In genomic region chr1:90835661-90836344, GRCh38 we compare ENCODE assay signal across 13 cellular contexts.
DNase-seq lines count a peak whose midpoint lies in the region; ATAC-seq and TF ChIP-seq lines count a peak whose summit lies in the region.
"Had no signal": no experiment of that assay in that cellular context is flagged by ENCODE, and none has a peak within 500 bp of the region (broad histone marks: within the 10 kb centered on the region; RNA-seq: fewer than 3 reads in every experiment).

No MANE protein-coding gene starts in this region.

- H3K4me1 ChIP-seq in IMR-90 (ENCODE audit: control insufficient read depth, insufficient read depth, low read length) (no peaks in the 10 kb centered on the region), lower lobe of right lung (peaks cover 21% of the 10 kb centered on the region)
- H3K4me1 ChIP-seq in CD4-positive, alpha-beta memory T cell (ENCODE audit: insufficient read depth, low read length), result peaks cover 23% of the 10 kb centered on the region

- H2AK5ac ChIP-seq in IMR-90 (ENCODE audit: low read depth, low read length), result no peak overlapping the region

- no peaks in the 10 kb centered on the region for H3K9me3 Mint-ChIP-seq in endothelial cell (ENCODE audit: unreplicated experiment)
- H3K9me3 Mint-ChIP-seq in stimulated activated memory B cell treated with anti-CD40 and anti-IgM and Interleukin-4, amounts not matched to agents 10 μg/mL and 1 μg/mL and 100 μg/mL, for 72 hours, result no peaks in the 10 kb centered on the region
- peaks cover 0 to 13% (median 6%) of the 10 kb centered on the region in 8 donors for H3K9me3 Mint-ChIP-seq in CD4-positive, alpha-beta memory T cell
- H3K9me3 Mint-ChIP-seq in T-helper 2 cell treated with Interferon-gamma antibody and Interleukin-4, amounts not matched to agents 5 μg/mL and 100 μg/mL, for 36 hours, result no peaks in the 10 kb centered on the region
- H3K9me3 Mint-ChIP-seq: neural crest cell had no signal

- no peaks in the 10 kb centered on the region for H3K9me1 ChIP-seq in IMR-90 (ENCODE audit: insufficient read depth, low read length)

- no peak overlapping the region for H2AK9ac ChIP-seq in IMR-90 (replicated peaks; ENCODE audit: low read depth, low read length, poor library complexity)

- H4K91ac ChIP-seq in IMR-90 (ENCODE audit: insufficient read depth, low read depth, low read length), result no peak overlapping the region

- H2BK15ac ChIP-seq in IMR-90 (ENCODE audit: low read depth, low read length), result no peak overlapping the region

- dilution Hi-C loops in IMR-90 (cut with HindIII; ENCODE audit: low sequenced_read_pairs, unreplicated experiment), result no loop called here

- no peak overlapping the region for H3K56ac ChIP-seq in IMR-90 (ENCODE audit: extremely low read depth, insufficient read depth, low read length)

- H2AFZ ChIP-seq in IMR-90 (replicated peaks; ENCODE audit: low read length, poor library complexity), result peak overlapping the region; percentile 28

- no peak overlapping the region for H3K4me3 ChIP-seq in IMR-90 (ENCODE audit: insufficient read depth, low read depth, low read length)
- peak overlapping the region; percentile 43 for H3K4me3 ChIP-seq in lower lobe of right lung
- H3K4me3 ChIP-seq in CD4-positive, alpha-beta memory T cell (ENCODE audit: low read length in 2 of 2), result peak overlapping the region in 1 of 2 donors; percentile 8
- H3K4me3 ChIP-seq: K562 had no signal

- H3K36me3 ChIP-seq in IMR-90 (ENCODE audit: control insufficient read depth, insufficient read depth, low read length), result no peaks in the 10 kb centered on the region
- H3K36me3 ChIP-seq in lower lobe of right lung, result no peaks in the 10 kb centered on the region
- H3K36me3 ChIP-seq in CD4-positive, alpha-beta memory T cell (ENCODE audit: insufficient read depth, low read length), result no peaks in the 10 kb centered on the region

- H4K5ac ChIP-seq in IMR-90 (ENCODE audit: low read depth, low read length), result no peak overlapping the region

- WGBS in IMR-90 (ENCODE audit: extremely low coverage in 2 of 2, insufficient read length in 1 of 2), 2 experiments, result 7% methylated on average over 5 of the region's 59 CpGs; no CpG with 5 or more reads in 1 of the 2 experiments

- POLR2A ChIA-PET in IMR-90 (lab: Charles Lee; ENCODE audit: unreplicated experiment), result no interaction called here
- POLR2A ChIA-PET in CD4-positive, alpha-beta memory T cell (lab: Charles Lee; ENCODE audit: partially characterized antibody), result no interaction called here

- no peak overlapping the region for H2BK120ac ChIP-seq in IMR-90 (ENCODE audit: low read depth, low read length)

- no peaks in the 10 kb centered on the region for H3K79me1 ChIP-seq in IMR-90 (ENCODE audit: low read depth in 1 of 2, low read length in 2 of 2)

- intact Hi-C loops in IMR-90 (cut with micrococcal nuclease), result no loop called here
- intact Hi-C loops in lower lobe of right lung (cut with DNase I), result no loop called here
- intact Hi-C loops in CD4-positive, alpha-beta memory T cell (cut with micrococcal nuclease), result loop anchor here (2.0 to 10.0 kb wide), 2 partner anchors 15 to 111 kb away; no protein-coding TSS in a partner anchor

- TF ChIP-seq CTCF in IMR-90 (conservative IDR thresholded peaks at IDR 0.05; ENCODE audit: low read depth, low read length) (no peak), endothelial cell (IDR thresholded peaks at IDR 0.05; ENCODE audit: unreplicated experiment) (no peak), lower lobe of right lung (IDR thresholded peaks at IDR 0.05) (no peak)

- H3K4me2 ChIP-seq in IMR-90 (ENCODE audit: low read depth, low read length), result no peak overlapping the region; the same call in 1 of the 2 replicates

- CTCF ChIA-PET in IMR-90 (lab: Yijun Ruan, JAX), result no interaction called here
- CTCF ChIA-PET in CD4-positive, alpha-beta memory T cell (lab: Charles Lee; ENCODE audit: partially characterized antibody), result no interaction called here

- no peak overlapping the region for H3K27ac Mint-ChIP-seq in endothelial cell (ENCODE audit: unreplicated experiment)
- H3K27ac Mint-ChIP-seq in stimulated activated memory B cell treated with anti-CD40 and anti-IgM and Interleukin-4, amounts not matched to agents 10 μg/mL and 1 μg/mL and 100 μg/mL, for 72 hours, result no peak overlapping the region
- H3K27ac Mint-ChIP-seq in CD4-positive, alpha-beta memory T cell, result no peak overlapping the region
- no peak overlapping the region for H3K27ac Mint-ChIP-seq in T-helper 2 cell treated with Interferon-gamma antibody and Interleukin-4, amounts not matched to agents 5 μg/mL and 100 μg/mL, for 36 hours

- H3K9me3 ChIP-seq in IMR-90 (ENCODE audit: control insufficient read depth, insufficient read depth, low read length) (peaks cover 9% of the 10 kb centered on the region; the same call in 1 of the 2 replicates), lower lobe of right lung (no peaks in the 10 kb centered on the region)
- no peaks in the 10 kb centered on the region for H3K9me3 ChIP-seq in CD4-positive, alpha-beta memory T cell (ENCODE audit: control insufficient read depth in 1 of 2, low read length in 2 of 2)

- H3K27ac ChIP-seq in IMR-90 (ENCODE audit: insufficient read depth, low read length), result no peak overlapping the region
- H3K27ac ChIP-seq in lower lobe of right lung, result no peak overlapping the region
- H3K27ac ChIP-seq in CD4-positive, alpha-beta memory T cell (ENCODE audit: low read depth, low read length), result no peak overlapping the region
- H3K27ac ChIP-seq: epithelial cell of prostate had no signal

- no peak overlapping the region for H3K4me3 Mint-ChIP-seq in endothelial cell (ENCODE audit: unreplicated experiment)
- peak overlapping the region; percentile 23 for H3K4me3 Mint-ChIP-seq in stimulated activated memory B cell treated with anti-CD40 and anti-IgM and Interleukin-4, amounts not matched to agents 10 μg/mL and 1 μg/mL and 100 μg/mL, for 72 hours
- H3K4me3 Mint-ChIP-seq in CD4-positive, alpha-beta memory T cell, result peak overlapping the region in 3 of 8 donors; percentile 3 to 40 (median 37)
- no peak overlapping the region for H3K4me3 Mint-ChIP-seq in T-helper 2 cell treated with Interferon-gamma antibody and Interleukin-4, amounts not matched to agents 5 μg/mL and 100 μg/mL, for 36 hours
- H3K4me3 Mint-ChIP-seq: neural crest cell had no signal

- no peaks in the 10 kb centered on the region for H4K20me1 ChIP-seq in IMR-90 (ENCODE audit: insufficient read depth, low read length)

- H3K23ac ChIP-seq in IMR-90 (ENCODE audit: low read depth, low read length), result no peak overlapping the region

- no peak for TF ChIP-seq RAD21 in IMR-90 (IDR thresholded peaks at IDR 0.05; ENCODE audit: low read length)

- no peak for TF ChIP-seq POLR2A in IMR-90 (IDR thresholded peaks at IDR 0.05; ENCODE audit: low read depth, low read length)

- no peak overlapping the region for H3K14ac ChIP-seq in IMR-90 (replicated peaks; ENCODE audit: low read depth, low read length)

- no peak overlapping the region for H4K8ac ChIP-seq in IMR-90 (ENCODE audit: low read depth in 2 of 2, low read length in 2 of 2)

- peaks cover 17% of the 10 kb centered on the region for H3K27me3 Mint-ChIP-seq in endothelial cell (ENCODE audit: unreplicated experiment)
- peaks cover 100% of the 10 kb centered on the region for H3K27me3 Mint-ChIP-seq in stimulated activated memory B cell treated with anti-CD40 and anti-IgM and Interleukin-4, amounts not matched to agents 10 μg/mL and 1 μg/mL and 100 μg/mL, for 72 hours
- H3K27me3 Mint-ChIP-seq in CD4-positive, alpha-beta memory T cell, result peaks cover 78 to 80% of the 10 kb centered on the region in 2 donors
- H3K27me3 Mint-ChIP-seq in T-helper 2 cell treated with Interferon-gamma antibody and Interleukin-4, amounts not matched to agents 5 μg/mL and 100 μg/mL, for 36 hours (ENCODE audit: low read depth), result peaks cover 94% of the 10 kb centered on the region

- H2BK20ac ChIP-seq in IMR-90 (ENCODE audit: low read depth, low read length), result no peak overlapping the region

- H3K4me1 Mint-ChIP-seq in endothelial cell (ENCODE audit: unreplicated experiment), result peaks cover 20% of the 10 kb centered on the region
- peaks cover 21% of the 10 kb centered on the region for H3K4me1 Mint-ChIP-seq in stimulated activated memory B cell treated with anti-CD40 and anti-IgM and Interleukin-4, amounts not matched to agents 10 μg/mL and 1 μg/mL and 100 μg/mL, for 72 hours
- peaks cover 18 to 40% (median 23%) of the 10 kb centered on the region in 4 donors for H3K4me1 Mint-ChIP-seq in CD4-positive, alpha-beta memory T cell
- H3K4me1 Mint-ChIP-seq in T-helper 2 cell treated with Interferon-gamma antibody and Interleukin-4, amounts not matched to agents 5 μg/mL and 100 μg/mL, for 36 hours (ENCODE audit: low read depth), result peaks cover 7% of the 10 kb centered on the region

- no peak overlapping the region for H3K18ac ChIP-seq in IMR-90 (ENCODE audit: low read depth, low read length)

- H3K9ac ChIP-seq in IMR-90 (ENCODE audit: low read depth, low read length), result no peak overlapping the region

- DNase-seq in IMR-90 (no peak), endothelial cell (ENCODE audit: low spot score) (peak; percentile 15), lower lobe of right lung (no peak)
- DNase-seq in CD4-positive, alpha-beta memory T cell, result no peak
- DNase-seq in stimulated activated CD4-positive, alpha-beta T cell treated with anti-CD3 and anti-CD28 coated beads, Interleukin-12 subunit alpha, Interleukin-12 subunit beta, amount 100 ng/mL, for 4 hours, result no peak
- DNase-seq in T-helper 2 cell treated with Interferon-gamma antibody and Interleukin-4, amounts not matched to agents 5 μg/mL and 100 μg/mL, for 36 hours (ENCODE audit: low spot score), result no peak
- DNase-seq: activated gamma-delta T cell treated with Interleukin-2 at 50 U/mL for 16 hours, T-helper 2 cell had no signal

- no peak overlapping the region for H2BK5ac ChIP-seq in IMR-90 (ENCODE audit: low read depth, low read length, poor library complexity, severe bottlenecking)

- ATAC-seq in IMR-90 (ENCODE audit: low read depth) (no peak), lower lobe of right lung (peak; percentile 60 to 63), HG03342 (IDR thresholded peaks at IDR 0.05; ENCODE audit: unreplicated experiment) (no peak)
- no peak for ATAC-seq in stimulated activated memory B cell treated with anti-CD40 and anti-IgM and Interleukin-4, amounts not matched to agents 10 μg/mL and 1 μg/mL and 100 μg/mL, for 72 hours
- ATAC-seq: K562 had no signal

- H3K36me3 Mint-ChIP-seq in endothelial cell (ENCODE audit: low read depth, unreplicated experiment), result peaks cover 6% of the 10 kb centered on the region
- no peaks in the 10 kb centered on the region for H3K36me3 Mint-ChIP-seq in stimulated activated memory B cell treated with anti-CD40 and anti-IgM and Interleukin-4, amounts not matched to agents 10 μg/mL and 1 μg/mL and 100 μg/mL, for 72 hours
- H3K36me3 Mint-ChIP-seq in CD4-positive, alpha-beta memory T cell, result no peaks in the 10 kb centered on the region
- peaks cover 1% of the 10 kb centered on the region for H3K36me3 Mint-ChIP-seq in T-helper 2 cell treated with Interferon-gamma antibody and Interleukin-4, amounts not matched to agents 5 μg/mL and 100 μg/mL, for 36 hours (ENCODE audit: low read depth)

- BruUV-seq in IMR-90 (replicated peaks; lab: Mats Ljungman, UMichigan), result no TSS peak

- H3K27me3 ChIP-seq in IMR-90 (ENCODE audit: control insufficient read depth, insufficient read depth, low read length) (peaks cover 86% of the 10 kb centered on the region), lower lobe of right lung (ENCODE audit: low read depth) (peaks cover 93% of the 10 kb centered on the region)
- peaks cover 89% of the 10 kb centered on the region for H3K27me3 ChIP-seq in CD4-positive, alpha-beta memory T cell (ENCODE audit: insufficient read depth, low read length)

- in situ Hi-C loops in IMR-90 (cut with MboI; ENCODE audit: low sequenced_read_pairs), result no loop called here

- H3K4ac ChIP-seq in IMR-90 (ENCODE audit: low read depth, low read length), result no peak overlapping the region

Comparison
In these comparisons a context has a peak if more than half of its experiments do, and no peak if none do; other contexts are left out.
1. ATAC-seq: peak in lower lobe of right lung (2 of 2); none in IMR-90 (single experiment), stimulated activated memory B cell treated with anti-CD40 and anti-IgM and Interleukin-4, amounts not matched to agents 10 μg/mL and 1 μg/mL and 100 μg/mL, for 72 hours (single experiment) and HG03342 (single experiment).